ENCODE assay signal across 22 cellular contexts in genomic region chr4:138702471-138702870, GRCh38.
A peak's percentile ranks its signal among the peaks of the same experiment; 100 is the strongest.
DNase-seq lines count a peak whose midpoint lies in the region; ATAC-seq and TF ChIP-seq lines count a peak whose summit lies in the region.
"Had no signal": no experiment of that assay in that cellular context is flagged by ENCODE, and none has a peak within 500 bp of the region (broad histone marks: within the 10 kb centered on the region; RNA-seq: fewer than 3 reads in every experiment).

No MANE protein-coding gene starts in this region.

- H3K36me3 ChIP-seq in OCI-LY3 (replicated peaks; ENCODE audit: low read depth, low read length): no peaks in the 10 kb centered on the region
- no peaks in the 10 kb centered on the region for H3K36me3 ChIP-seq in naive thymus-derived CD4-positive, alpha-beta T cell (ENCODE audit: control insufficient read depth in 2 of 3, insufficient read depth in 3 of 3, low read length in 3 of 3)
- H3K36me3 ChIP-seq: HAP-1 had no signal

- peak overlapping the region; percentile 2 to 47 (median 10) for H3K27ac Mint-ChIP-seq in nephron
- no peak overlapping the region for H3K27ac Mint-ChIP-seq in naive thymus-derived CD4-positive, alpha-beta T cell
- H3K27ac Mint-ChIP-seq: CD4-positive, CD25-positive, alpha-beta regulatory T cell; GM23338 had no signal

- H3K79me2 ChIP-seq in OCI-LY3 (ENCODE audit: low read length): no peaks in the 10 kb centered on the region

- no peaks in the 10 kb centered on the region; the same call in none of the 2 replicates for H3K27me3 ChIP-seq in OCI-LY3 (ENCODE audit: low read depth, low read length)
- no peaks in the 10 kb centered on the region for H3K27me3 ChIP-seq in naive thymus-derived CD4-positive, alpha-beta T cell (ENCODE audit: control insufficient read depth in 2 of 2, insufficient read depth in 2 of 2, low read length in 2 of 2)

- TF ChIP-seq CTCF in OCI-LY3 (IDR thresholded peaks at IDR 0.05; ENCODE audit: low read depth, low read length): no peak
- no peak for TF ChIP-seq CTCF in nephron (IDR thresholded peaks at IDR 0.05; ENCODE audit: unreplicated experiment in 3 of 3)

- H3K9me3 Mint-ChIP-seq in nephron: peaks cover under 1% of the 10 kb centered on the region
- H3K9me3 Mint-ChIP-seq in naive thymus-derived CD4-positive, alpha-beta T cell: peaks cover 0 to 6% (median 0%) of the 10 kb centered on the region in 11 donors
- H3K9me3 Mint-ChIP-seq: GM23338 had no signal

- no peak overlapping the region for H3K27ac ChIP-seq in OCI-LY3 (ENCODE audit: low read length)
- no peak overlapping the region for H3K27ac ChIP-seq in naive thymus-derived CD4-positive, alpha-beta T cell (ENCODE audit: low read depth, low read length)
- H3K27ac ChIP-seq: HL-60 had no signal

- POLR2A ChIA-PET in naive thymus-derived CD4-positive, alpha-beta T cell (lab: Charles Lee): no interaction called here

- DNase-seq in DMS 273 (lab: John Stamatoyannopoulos, UW; ENCODE audit: unreplicated experiment) (peak; percentile 50), G401 (ENCODE audit: low spot score) (peak; percentile 70), NCI-H2081 (lab: John Stamatoyannopoulos, UW) (no peak), OCI-M2 (lab: John Stamatoyannopoulos, UW; ENCODE audit: unreplicated experiment) (no peak)
- DNase-seq in naive thymus-derived CD4-positive, alpha-beta T cell: no peak
- DNase-seq: CD4-positive, CD25-positive, alpha-beta regulatory T cell; KBM-7; MM.1S; NCI-H187; NCI-H2107; NCI-H2227 treated with DMSO at 0.1 percent for 48 hours; NCI-H510A treated with DMSO at 0.1 percent for 48 hours; NCI-H774; PC-3; SHP77; SK-N-SH had no signal

- H3K4me1 Mint-ChIP-seq in nephron: peaks cover 28% of the 10 kb centered on the region
- H3K4me1 Mint-ChIP-seq in naive thymus-derived CD4-positive, alpha-beta T cell: peaks cover 0 to 2% (median 0%) of the 10 kb centered on the region in 7 donors
- H3K4me1 Mint-ChIP-seq: CD4-positive, CD25-positive, alpha-beta regulatory T cell had no signal

- in situ Hi-C loops in G401 (cut with HindIII; ENCODE audit: low sequenced_read_pairs): no loop called here

- H3K4me3 ChIP-seq in OCI-LY3 (ENCODE audit: low read length): no peak overlapping the region
- H3K4me3 ChIP-seq in naive thymus-derived CD4-positive, alpha-beta T cell (ENCODE audit: low read length): no peak overlapping the region
- H3K4me3 ChIP-seq: GM23338, HAP-1 had no signal

- H3K27me3 Mint-ChIP-seq in nephron (ENCODE audit: low read depth): peaks cover 4% of the 10 kb centered on the region
- H3K27me3 Mint-ChIP-seq in naive thymus-derived CD4-positive, alpha-beta T cell: peaks cover under 1 to 13% (median 5%) of the 10 kb centered on the region in 5 donors

- no peaks in the 10 kb centered on the region for H3K4me1 ChIP-seq in OCI-LY3 (ENCODE audit: low read length)
- H3K4me1 ChIP-seq in naive thymus-derived CD4-positive, alpha-beta T cell (ENCODE audit: control insufficient read depth in 2 of 2, insufficient read depth in 2 of 2, low read length in 2 of 2): no peaks in the 10 kb centered on the region
- H3K4me1 ChIP-seq: HAP-1 had no signal

- H3K4me3 Mint-ChIP-seq in nephron: no peak overlapping the region
- no peak overlapping the region for H3K4me3 Mint-ChIP-seq in naive thymus-derived CD4-positive, alpha-beta T cell
- H3K4me3 Mint-ChIP-seq: CD4-positive, CD25-positive, alpha-beta regulatory T cell; GM23338 had no signal

- H3K9ac ChIP-seq in OCI-LY3 (ENCODE audit: low read length): no peak overlapping the region
- H3K9ac ChIP-seq: SK-N-SH had no signal

- no peak for ATAC-seq in naive thymus-derived CD4-positive, alpha-beta T cell
- ATAC-seq: GM23338, HepG2, PC-3 had no signal

- CTCF ChIA-PET in naive thymus-derived CD4-positive, alpha-beta T cell (lab: Charles Lee): no interaction called here

- H4K20me1 ChIP-seq in OCI-LY3 (ENCODE audit: insufficient read depth, low read length): no peaks in the 10 kb centered on the region

- 0 out of 2 replicates have a peak overlapping the region, but pooled peaks have one; percentile 17 for H2AFZ ChIP-seq in OCI-LY3 (ENCODE audit: low read depth, low read length)
- H2AFZ ChIP-seq: GM23338 had no signal

- intact Hi-C loops in naive thymus-derived CD4-positive, alpha-beta T cell (cut with micrococcal nuclease): no loop called here

- no peaks in the 10 kb centered on the region for H3K9me3 ChIP-seq in OCI-LY3 (ENCODE audit: insufficient read depth, low read length)
- no peaks in the 10 kb centered on the region for H3K9me3 ChIP-seq in naive thymus-derived CD4-positive, alpha-beta T cell (ENCODE audit: control insufficient read depth in 2 of 3, low read length in 3 of 3)
- H3K9me3 ChIP-seq: HAP-1, SK-N-SH had no signal

- no peak overlapping the region for H3K4me2 ChIP-seq in OCI-LY3 (ENCODE audit: low read length)
- H3K4me2 ChIP-seq: GM23338, SK-N-SH had no signal

- no peaks in the 10 kb centered on the region for H3K36me3 Mint-ChIP-seq in nephron (ENCODE audit: low read depth)
- H3K36me3 Mint-ChIP-seq in naive thymus-derived CD4-positive, alpha-beta T cell: no peaks in the 10 kb centered on the region
- H3K36me3 Mint-ChIP-seq: CD4-positive, CD25-positive, alpha-beta regulatory T cell had no signal

Comparison
In these comparisons a context has a peak if more than half of its experiments do, and no peak if none do; other contexts are left out.
1. DNase-seq: peak in DMS 273 (single experiment) and G401 (single experiment); none in NCI-H2081 (0 of 2), OCI-M2 (single experiment) and naive thymus-derived CD4-positive, alpha-beta T cell (0 of 9).
2. H3K27ac Mint-ChIP-seq: peak in nephron (3 of 3); none in naive thymus-derived CD4-positive, alpha-beta T cell (0 of 9).